9 cellular contexts compared by ENCODE assay signal in genomic region chr5:123089572-123089970, GRCh38. TPM values are rescaled to one million over a fixed set of nuclear protein-coding genes. Genes with fewer than 3 reads are reported as not detected.
DNase-seq lines count a peak whose midpoint lies in the region; ATAC-seq, FAIRE-seq and TF ChIP-seq lines count a peak whose summit lies in the region.
"Had no signal": no experiment of that assay in that cellular context is flagged by ENCODE, and none has a peak within 500 bp of the region (broad histone marks: within the 10 kb centered on the region; RNA-seq: fewer than 3 reads in every experiment).

No MANE protein-coding gene starts in this region.

- peak overlapping the region; percentile 77 to 88 (median 85) for H3K4me3 Mint-ChIP-seq in brain

- peaks cover 1% of the 10 kb centered on the region for H3K9me3 ChIP-seq in thymus (ENCODE audit: control insufficient read depth)

- ATAC-seq in left colon: peak; percentile 50

- H3K4me1 ChIP-seq in thymus (ENCODE audit: control insufficient read depth, insufficient read depth, low read length): no peaks in the 10 kb centered on the region

- no peaks in the 10 kb centered on the region for H3K36me3 ChIP-seq in thymus (ENCODE audit: control insufficient read depth, insufficient read depth)

- H3K27me3 ChIP-seq in thymus (ENCODE audit: control insufficient read depth, insufficient read depth): peaks cover 78% of the 10 kb centered on the region

- H3K27ac Mint-ChIP-seq in brain: no peak overlapping the region

- H3K9me3 Mint-ChIP-seq in brain: peaks cover 0 to 3% (median 0%) of the 10 kb centered on the region in 5 experiments

- TF ChIP-seq CTCF in brain (conservative IDR thresholded peaks at IDR 0.05): no peak
- no peak for TF ChIP-seq CTCF in D721Med (IDR thresholded peaks at IDR 0.05; ENCODE audit: insufficient read depth, missing control alignments)

- no peak for FAIRE-seq in D721Med (lab: Jason Lieb, UNC)

- peak overlapping the region; percentile 17 for H3K4me3 ChIP-seq in thymus (ENCODE audit: low read length)

- H3K4me1 Mint-ChIP-seq in brain: peaks cover 54% of the 10 kb centered on the region

- no peak overlapping the region for H3K27ac ChIP-seq in thymus (ENCODE audit: low read depth)

- intact Hi-C loops in left colon (cut with DNase I, micrococcal nuclease): no loop called here

- 2% methylated on average over 41 of the region's 41 CpGs for WGBS in thymus

- H3K36me3 Mint-ChIP-seq in brain: no peaks in the 10 kb centered on the region

- DNase-seq in NCI-H82 (lab: John Stamatoyannopoulos, UW) (peak; percentile 27), NCI-H82 treated with DMSO at 0.1 percent for 48 hours (lab: John Stamatoyannopoulos, UW; ENCODE audit: unreplicated experiment) (no peak), left colon (peak in 1 of 2 donors; percentile 20), OCI-M2 (lab: John Stamatoyannopoulos, UW; ENCODE audit: unreplicated experiment) (no peak), D721Med (ENCODE audit: insufficient read length, low spot score) (no peak)
- no peak for DNase-seq in activated CD4-positive, alpha-beta T cell treated with anti-CD3 and anti-CD28 coated beads, Interleukin-2, amount 50 U/mL, for 4 hours
- DNase-seq: DND-41 had no signal

- peaks cover 100% of the 10 kb centered on the region for H3K27me3 Mint-ChIP-seq in brain

RNA-seq across cellular contexts. Expression of gene PRDM6, which starts 0.5 kb away (rescaled TPM):
- polyA plus RNA-seq in brain (ENCODE audit: insufficient read depth, low read depth, low replicate concordance): 0.19 TPM
- 1 to 10 TPM; 1.2 to 2.2 TPM for total RNA-seq in left colon
- 0.50 TPM for polyA plus RNA-seq in thymus

RNA-seq across cellular contexts. Expression of gene PPIC, which starts 53.0 kb away (rescaled TPM):
- polyA plus RNA-seq in brain (ENCODE audit: insufficient read depth, low read depth, low replicate concordance) (2.9 TPM), thymus (17.8 TPM)
- total RNA-seq in left colon: 10 to 100 TPM; 79.8 to 86.0 TPM
